Comparison of ENCODE assay signal across 14 cellular contexts in the genomic region with DNA sequence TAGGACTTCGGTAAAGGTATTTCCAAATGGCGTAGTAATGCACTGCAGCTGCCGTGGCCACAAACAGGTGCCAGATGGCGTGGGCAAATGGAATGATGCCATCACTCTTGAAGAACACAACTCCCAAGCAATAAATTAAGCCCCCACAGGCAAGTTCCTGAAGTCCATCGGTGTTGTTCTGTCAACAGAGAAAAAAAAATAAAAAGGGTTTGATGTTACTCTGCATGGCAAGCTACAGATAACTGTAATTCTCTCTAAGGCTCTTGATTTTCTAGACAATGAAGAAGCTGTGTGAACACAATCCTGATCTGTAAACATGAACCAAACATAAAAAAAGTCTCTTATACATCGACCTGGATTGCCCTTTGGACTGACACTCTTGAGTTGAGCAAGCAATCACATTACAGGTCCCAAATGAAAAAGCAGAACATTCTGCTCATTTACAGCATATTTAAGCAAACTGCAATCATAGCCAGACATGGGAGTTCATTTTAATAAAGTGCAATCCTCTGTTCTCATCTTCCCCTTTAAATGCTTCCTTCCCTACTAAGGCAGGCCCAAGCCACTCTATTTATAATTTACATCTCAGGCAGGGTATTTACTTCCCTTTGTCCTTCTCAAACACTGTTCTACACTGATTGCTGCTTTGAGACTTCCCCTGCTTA. TPM values are rescaled to one million over a fixed set of nuclear protein-coding genes. Genes with fewer than 3 reads are reported as not detected.
DNase-seq lines count a peak whose midpoint lies in the region; ATAC-seq and TF ChIP-seq lines count a peak whose summit lies in the region.
"Had no signal": no experiment of that assay in that cellular context is flagged by ENCODE, and none has a peak within 500 bp of the region (broad histone marks: within the 10 kb centered on the region; RNA-seq: fewer than 3 reads in every experiment).

No MANE protein-coding gene starts in this region.

- peak overlapping the region; percentile 54 for H3K27ac Mint-ChIP-seq in Caco-2 (ENCODE audit: unreplicated experiment)
- H3K27ac Mint-ChIP-seq in progenitor cell of endocrine pancreas: peak overlapping the region; percentile 72
- H3K27ac Mint-ChIP-seq: endodermal cell had no signal

- H3K27me3 Mint-ChIP-seq in Caco-2 (ENCODE audit: insufficient read depth, unreplicated experiment) (no peaks in the 10 kb centered on the region), progenitor cell of endocrine pancreas (no peaks in the 10 kb centered on the region)

- WGBS in gastroesophageal sphincter (ENCODE audit: low coverage in 1 of 2), 2 donors: 77 to 82% methylated on average over 5 to 6 of the region's 6 CpGs

- intact Hi-C loops in Caco-2 (cut with micrococcal nuclease; ENCODE audit: unreplicated experiment): loop anchor here (1.0 kb wide), 2 partner anchors 14 to 120 kb away; no protein-coding TSS in a partner anchor
- intact Hi-C loops in posterior cingulate gyrus (cut with DNase I): loop anchor here (10.0 kb wide), 1 partner anchor 100 kb away; no protein-coding TSS in a partner anchor

- ATAC-seq in gastroesophageal sphincter: peak; percentile 66
- ATAC-seq in GM18868 (IDR thresholded peaks at IDR 0.05; ENCODE audit: unreplicated experiment): no peak
- no peak for ATAC-seq in GM19463 (IDR thresholded peaks at IDR 0.05; ENCODE audit: unreplicated experiment)

- H3K4me3 Mint-ChIP-seq in Caco-2 (ENCODE audit: unreplicated experiment) (peak overlapping the region; percentile 8), progenitor cell of endocrine pancreas (ENCODE audit: low read depth) (no peak overlapping the region)
- H3K4me3 Mint-ChIP-seq: endodermal cell had no signal

- no peak for TF ChIP-seq POLR2A in gastroesophageal sphincter (IDR thresholded peaks at IDR 0.05)

- H3K4me3 ChIP-seq in Caco-2 (ENCODE audit: low read depth, low read length) (no peak overlapping the region), gastroesophageal sphincter (no peak overlapping the region), H7 (ENCODE audit: insufficient read depth, low read depth, low read length) (no peak overlapping the region)
- H3K4me3 ChIP-seq: BLaER1 treated with 17β-estradiol and CSF1 and Interleukin-3, amounts not matched to agents 10 nM and 100 nM; heart right ventricle; skin epidermis had no signal

- no peaks in the 10 kb centered on the region for H3K9me3 Mint-ChIP-seq in Caco-2 (ENCODE audit: unreplicated experiment)
- no peaks in the 10 kb centered on the region for H3K9me3 Mint-ChIP-seq in progenitor cell of endocrine pancreas (ENCODE audit: low read depth)
- H3K9me3 Mint-ChIP-seq: endodermal cell had no signal

- H3K4me1 ChIP-seq in Caco-2 (peaks cover 9% of the 10 kb centered on the region), gastroesophageal sphincter (peaks cover 0 to 10% (median 0%) of the 10 kb centered on the region in 3 donors)

- CTCF ChIA-PET in Caco-2 (lab: Charles Lee): no interaction called here

- H3K27me3 ChIP-seq in Caco-2 (replicated peaks; ENCODE audit: control insufficient read depth, insufficient read depth, low read length): no peaks in the 10 kb centered on the region
- no peaks in the 10 kb centered on the region for H3K27me3 ChIP-seq in gastroesophageal sphincter
- H3K27me3 ChIP-seq in H7 (ENCODE audit: control insufficient read depth, insufficient read depth, low read length): no peaks in the 10 kb centered on the region
- H3K27me3 ChIP-seq: BLaER1 treated with 17β-estradiol and CSF1 and Interleukin-3, amounts not matched to agents 10 nM and 100 nM; heart right ventricle had no signal

- no peaks in the 10 kb centered on the region for H3K9me3 ChIP-seq in Caco-2
- no peaks in the 10 kb centered on the region for H3K9me3 ChIP-seq in gastroesophageal sphincter
- H3K9me3 ChIP-seq: BLaER1 treated with 17β-estradiol and CSF1 and Interleukin-3, amounts not matched to agents 10 nM and 100 nM; heart right ventricle had no signal

- H3K36me3 Mint-ChIP-seq in Caco-2 (ENCODE audit: insufficient read depth, unreplicated experiment) (peaks cover 66% of the 10 kb centered on the region), progenitor cell of endocrine pancreas (ENCODE audit: insufficient read depth) (peaks cover 24% of the 10 kb centered on the region)

- BruUV-seq in Caco-2 (replicated peaks; lab: Mats Ljungman, UMichigan): no TSS peak

- TF ChIP-seq CTCF in Caco-2 (IDR thresholded peaks at IDR 0.05; ENCODE audit: insufficient read depth in 1 of 2, low read depth in 1 of 2, low read length in 1 of 2, severe bottlenecking in 1 of 2, unreplicated experiment in 1 of 2) (no peak), gastroesophageal sphincter (IDR thresholded peaks at IDR 0.05) (no peak), progenitor cell of endocrine pancreas (IDR thresholded peaks at IDR 0.05; ENCODE audit: unreplicated experiment) (no peak)

- POLR2A ChIA-PET in Caco-2 (lab: Charles Lee): no interaction called here

- H3K4me1 Mint-ChIP-seq in Caco-2 (ENCODE audit: low read depth, unreplicated experiment) (peaks cover 13% of the 10 kb centered on the region), progenitor cell of endocrine pancreas (ENCODE audit: low read depth) (peaks cover 13% of the 10 kb centered on the region)
- H3K4me1 Mint-ChIP-seq: endodermal cell had no signal

- TF ChIP-seq EP300 in gastroesophageal sphincter (IDR thresholded peaks at IDR 0.05): no peak

- peak overlapping the region in 2 of 4 donors; percentile 2 to 13 for H3K27ac ChIP-seq in gastroesophageal sphincter

- H3K36me3 ChIP-seq in Caco-2 (ENCODE audit: control insufficient read depth, insufficient read depth, low read length) (no peaks in the 10 kb centered on the region), gastroesophageal sphincter (peaks cover 0 to 34% of the 10 kb centered on the region in 2 donors), H7 (replicated peaks; ENCODE audit: control insufficient read depth, insufficient read depth, low read length) (peaks cover 5% of the 10 kb centered on the region)

- DNase-seq in Caco-2: peak in 1 of 2 experiments; percentile 27
- peak; percentile 86 for DNase-seq in NCI-H82 (lab: John Stamatoyannopoulos, UW)
- no peak for DNase-seq in progenitor cell of endocrine pancreas (ENCODE audit: low spot score, unreplicated experiment)
- DNase-seq in posterior cingulate gyrus: no peak
- DNase-seq in H7: no peak
- DNase-seq: endodermal cell, heart right ventricle, mesendoderm, NCI-H1048 had no signal

RNA-seq across cellular contexts. Expression of a gene that starts 27.1 kb away (rescaled TPM):
- total RNA-seq in Caco-2 (2022): 38.6 and 39.0 TPM in 2 replicates
- 10 to 100 TPM; 18.0 to 37.9 (median 29.1) TPM for total RNA-seq in gastroesophageal sphincter
- 22.1 and 26.1 TPM in 2 replicates for total RNA-seq in progenitor cell of endocrine pancreas
- total RNA-seq in H7 (2014; rRNA removed; shearing (Covaris generic)): 57.0 and 74.7 TPM in 2 replicates
